ENCODE assay signal across 7 cellular contexts in the genomic region with DNA sequence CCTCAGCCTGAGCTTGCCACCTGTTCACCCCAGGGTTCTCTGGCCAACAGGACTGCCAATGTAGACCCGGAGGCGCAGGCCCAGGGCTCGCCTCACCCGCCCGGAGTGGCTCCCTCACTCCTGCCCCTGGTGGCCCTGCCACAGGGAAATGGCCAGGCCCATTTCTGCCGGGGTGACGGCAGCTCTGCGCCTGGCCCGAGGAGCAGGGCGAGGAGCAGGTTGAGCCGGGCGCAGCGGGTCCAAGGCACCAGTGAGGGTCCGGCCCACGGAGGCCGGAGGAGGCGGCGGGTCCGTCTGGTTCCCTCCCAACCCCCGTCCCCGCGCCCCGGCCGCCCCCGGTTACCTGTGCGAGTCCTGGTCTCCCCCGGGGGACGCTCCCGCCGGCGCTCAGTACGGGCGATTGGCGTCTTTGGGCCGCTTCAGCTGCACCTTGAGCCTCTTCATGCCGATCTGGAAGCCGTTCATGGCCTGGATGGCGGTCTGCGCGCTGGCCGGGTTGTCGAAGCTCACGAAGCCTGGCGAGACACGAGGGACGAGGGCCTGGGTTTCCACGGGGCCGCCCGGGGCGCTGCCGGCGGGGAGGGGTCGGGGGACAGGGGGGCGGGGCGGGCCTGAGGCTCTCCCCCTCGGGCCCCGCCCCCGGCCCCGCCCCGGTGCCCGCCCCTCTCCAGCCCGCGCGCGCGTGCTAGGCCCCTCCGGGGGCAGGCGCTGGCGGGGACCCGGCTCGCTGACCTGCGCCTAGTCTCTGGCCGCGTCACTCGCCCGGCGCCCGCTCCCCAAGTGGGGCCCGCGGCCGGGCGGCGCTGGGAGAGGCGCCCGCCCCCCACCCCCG.
DNase-seq lines count a peak whose midpoint lies in the region; ATAC-seq and TF ChIP-seq lines count a peak whose summit lies in the region.

No MANE protein-coding gene starts in this region.

- TF ChIP-seq POLR2A in suprapubic skin (IDR thresholded peaks at IDR 0.05), result no peak

- H4K5ac ChIP-seq in H9 (ENCODE audit: insufficient read length, low read depth, low read length), result no peak overlapping the region

- no peak overlapping the region for H2BK12ac ChIP-seq in H9 (ENCODE audit: insufficient read length, low read depth, low read length)

- H3K79me1 ChIP-seq in H9 (ENCODE audit: insufficient read depth, low read depth, low read length, poor library complexity, severe bottlenecking), result no peaks in the 10 kb centered on the region

- TF ChIP-seq CTCF in H9 (conservative IDR thresholded peaks at IDR 0.05) (peak; percentile 49; the same call in 2 of the 3 replicates), PC-9 (conservative IDR thresholded peaks at IDR 0.05) (no peak), suprapubic skin (IDR thresholded peaks at IDR 0.05) (no peak)

- ATAC-seq in GM21381 (IDR thresholded peaks at IDR 0.05; ENCODE audit: unreplicated experiment) (no peak), GM18502 (IDR thresholded peaks at IDR 0.05; ENCODE audit: poor library complexity, unreplicated experiment) (no peak)

- no peak overlapping the region for H3T11ph ChIP-seq in H9 (ENCODE audit: low read length)

- H4K91ac ChIP-seq in H9 (ENCODE audit: insufficient read length, low read depth, low read length), result no peak overlapping the region

- no peak overlapping the region for H4K8ac ChIP-seq in H9 (replicated peaks; ENCODE audit: insufficient read length, low read depth, low read length)

- H3K9me3 ChIP-seq in H9 (ENCODE audit: control insufficient read depth, low read depth, low read length), result no peaks in the 10 kb centered on the region
- H3K9me3 ChIP-seq in PC-9 (ENCODE audit: insufficient read depth, low read depth), result no peaks in the 10 kb centered on the region
- H3K9me3 ChIP-seq in iPS DF 6.9 (ENCODE audit: control insufficient read depth, insufficient read depth, low read length), result no peaks in the 10 kb centered on the region
- H3K9me3 ChIP-seq in suprapubic skin, result no peaks in the 10 kb centered on the region

- H3K36me3 ChIP-seq in PC-9 (ENCODE audit: low read depth), result no peaks in the 10 kb centered on the region
- no peaks in the 10 kb centered on the region for H3K36me3 ChIP-seq in iPS DF 6.9 (ENCODE audit: control insufficient read depth, insufficient read depth, low read length)
- no peaks in the 10 kb centered on the region for H3K36me3 ChIP-seq in suprapubic skin

- POLR2A ChIA-PET in PC-9 (lab: Charles Lee; ENCODE audit: unreplicated experiment), result interaction anchor here (0.6 kb wide), 1 partner anchor 425 kb away, joined by 7 read pairs; the partner anchor contains the start of gene TPGS2

- 0 out of 2 replicates have a peak overlapping the region, but pooled peaks have one; percentile 66 for H3K14ac ChIP-seq in H9 (ENCODE audit: insufficient read depth, low read length)

- CTCF ChIA-PET in PC-9 (lab: Charles Lee), result no interaction called here

- H3K27me3 ChIP-seq in H9 (ENCODE audit: insufficient read depth, low read length), result peaks cover 12% of the 10 kb centered on the region
- peaks cover 18% of the 10 kb centered on the region for H3K27me3 ChIP-seq in PC-9 (ENCODE audit: insufficient read depth, low read depth)
- H3K27me3 ChIP-seq in iPS DF 6.9 (ENCODE audit: control insufficient read depth, insufficient read depth, low read length), result peaks cover 7% of the 10 kb centered on the region; the same call in 1 of the 2 replicates
- H3K27me3 ChIP-seq in suprapubic skin, result peaks cover 82% of the 10 kb centered on the region

- no peaks in the 10 kb centered on the region for H3F3A ChIP-seq in PC-9 (ENCODE audit: insufficient read depth, low read depth)

- DNase-seq in H9, result peak; percentile 72
- DNase-seq in PC-9, result peak in 1 of 2 experiments; percentile 52
- DNase-seq in iPS DF 6.9 (ENCODE audit: low read depth, low spot score), result no peak
- DNase-seq in suprapubic skin (ENCODE audit: low spot score in 2 of 2), result no peak
- no peak for DNase-seq in activated T-helper 1 cell treated with anti-CD3 and anti-CD28 coated beads, Interleukin-12 subunit alpha, Interleukin-12 subunit beta, Interleukin-2, Interleukin-4 antibody, amounts not matched to agents 30 ng/mL and 10 ng/mL and 1 ng/mL, durations not matched to agents 14 hours and 24 hours and 36 hours (ENCODE audit: low spot score)

- H2BK15ac ChIP-seq in H9 (ENCODE audit: low read depth, low read length), result no peak overlapping the region

- H3K9me2 ChIP-seq in PC-9 (ENCODE audit: insufficient read depth), result no peaks in the 10 kb centered on the region

- intact Hi-C loops in PC-9 (cut with micrococcal nuclease; ENCODE audit: unreplicated experiment), result no loop called here
- intact Hi-C loops in activated T-helper 1 cell treated with anti-CD3 and anti-CD28 coated beads, Interleukin-12 subunit alpha, Interleukin-12 subunit beta, Interleukin-2, Interleukin-4 antibody, amounts not matched to agents 30 ng/mL and 10 ng/mL and 1 ng/mL, durations not matched to agents 14 hours and 24 hours and 36 hours (cut with micrococcal nuclease), result no loop called here

- no peak overlapping the region for H3K27ac ChIP-seq in H9 (ENCODE audit: insufficient read length, low read depth, low read length)
- no peak overlapping the region for H3K27ac ChIP-seq in PC-9
- no peak overlapping the region for H3K27ac ChIP-seq in iPS DF 6.9 (ENCODE audit: low read length)
- H3K27ac ChIP-seq in suprapubic skin, result no peak overlapping the region

- H2BK5ac ChIP-seq in H9 (ENCODE audit: insufficient read length, low read length), result no peak overlapping the region

- TF ChIP-seq EP300 in suprapubic skin (IDR thresholded peaks at IDR 0.05), result no peak

- H3K4me2 ChIP-seq in H9 (ENCODE audit: insufficient read depth, insufficient read length, low read length) (peak overlapping the region; percentile 63), PC-9 (peak overlapping the region; percentile 44; the same call in 1 of the 2 replicates)

- H2AK5ac ChIP-seq in H9 (ENCODE audit: insufficient read length, low read length), result no peak overlapping the region

- peaks cover 5% of the 10 kb centered on the region; the same call in 1 of the 2 replicates for H3K4me1 ChIP-seq in H9 (ENCODE audit: insufficient read depth, low read length)
- no peaks in the 10 kb centered on the region for H3K4me1 ChIP-seq in PC-9 (replicated peaks; ENCODE audit: insufficient read depth)
- peaks cover 3% of the 10 kb centered on the region for H3K4me1 ChIP-seq in iPS DF 6.9 (ENCODE audit: control insufficient read depth, insufficient read depth, low read length)
- peaks cover 14% of the 10 kb centered on the region for H3K4me1 ChIP-seq in suprapubic skin

- no peak overlapping the region for H3K4ac ChIP-seq in H9 (ENCODE audit: low read depth, low read length)

- H2AFZ ChIP-seq in H9 (ENCODE audit: low read length), result no peak overlapping the region
- no peak overlapping the region for H2AFZ ChIP-seq in PC-9

- no CpG with 5 or more reads among the region's 86 CpGs for WGBS in H9 (ENCODE audit: extremely low coverage, insufficient read length, low lambda C conversion rate)
- WGBS in iPS DF 6.9 (ENCODE audit: insufficient coverage, insufficient read length), result no CpG with 5 or more reads among the region's 86 CpGs
- WGBS in suprapubic skin, result 28% methylated on average over 13 of the region's 86 CpGs

- H3K56ac ChIP-seq in H9 (ENCODE audit: insufficient read length, low read depth, low read length), result no peak overlapping the region

- no peak overlapping the region for H2BK20ac ChIP-seq in H9 (ENCODE audit: low read depth, low read length, poor library complexity, severe bottlenecking)

- H3K9ac ChIP-seq in H9 (ENCODE audit: extremely low read depth, insufficient read length, low read length), result no peak overlapping the region

- H3K27ac Mint-ChIP-seq in H9, result no peak overlapping the region
- no peak overlapping the region for H3K27ac Mint-ChIP-seq in activated T-helper 1 cell treated with anti-CD3 and anti-CD28 coated beads, Interleukin-12 subunit alpha, Interleukin-12 subunit beta, Interleukin-2, Interleukin-4 antibody, amounts not matched to agents 30 ng/mL and 10 ng/mL and 1 ng/mL, durations not matched to agents 14 hours and 24 hours and 36 hours

- H3K4me3 ChIP-seq in PC-9 (0 out of 2 replicates have a peak overlapping the region, but pooled peaks have one; percentile 36), iPS DF 6.9 (ENCODE audit: low read length) (peak overlapping the region; percentile 96), suprapubic skin (peak overlapping the region; percentile 45)

- H3K36me3 Mint-ChIP-seq in H9 (ENCODE audit: insufficient read depth in 1 of 3, low read depth in 3 of 3), result peaks cover 0 to 2% (median 0%) of the 10 kb centered on the region in 3 experiments; a peak in 1 of 7 replicates
- no peaks in the 10 kb centered on the region for H3K36me3 Mint-ChIP-seq in activated T-helper 1 cell treated with anti-CD3 and anti-CD28 coated beads, Interleukin-12 subunit alpha, Interleukin-12 subunit beta, Interleukin-2, Interleukin-4 antibody, amounts not matched to agents 30 ng/mL and 10 ng/mL and 1 ng/mL, durations not matched to agents 14 hours and 24 hours and 36 hours (ENCODE audit: low read depth)

- no TSS peak for BruUV-seq in PC-9 (replicated peaks; lab: Mats Ljungman, UMichigan)

- no peak overlapping the region for H2BK120ac ChIP-seq in H9 (ENCODE audit: low read depth, low read length, poor library complexity, severe bottlenecking)

- H3K23me2 ChIP-seq in H9 (ENCODE audit: insufficient read length, low read depth, low read length, poor library complexity, severe bottlenecking), result peaks cover 7% of the 10 kb centered on the region

- H3K4me3 Mint-ChIP-seq in H9, result peak overlapping the region; percentile 70 to 84
- H3K4me3 Mint-ChIP-seq in activated T-helper 1 cell treated with anti-CD3 and anti-CD28 coated beads, Interleukin-12 subunit alpha, Interleukin-12 subunit beta, Interleukin-2, Interleukin-4 antibody, amounts not matched to agents 30 ng/mL and 10 ng/mL and 1 ng/mL, durations not matched to agents 14 hours and 24 hours and 36 hours, result no peak overlapping the region

- H3K79me2 ChIP-seq in H9 (ENCODE audit: insufficient read depth, low read length) (no peaks in the 10 kb centered on the region), PC-9 (ENCODE audit: low read depth) (no peaks in the 10 kb centered on the region)

- H4K20me1 ChIP-seq in H9 (ENCODE audit: control insufficient read depth, insufficient read depth, insufficient read length) (no peaks in the 10 kb centered on the region), PC-9 (ENCODE audit: insufficient read depth) (no peaks in the 10 kb centered on the region)

- H3K23ac ChIP-seq in H9 (ENCODE audit: insufficient read length, low read depth, low read length), result no peak overlapping the region

- peaks cover 16 to 25% of the 10 kb centered on the region in 2 experiments for H3K4me1 Mint-ChIP-seq in H9
- H3K4me1 Mint-ChIP-seq in activated T-helper 1 cell treated with anti-CD3 and anti-CD28 coated beads, Interleukin-12 subunit alpha, Interleukin-12 subunit beta, Interleukin-2, Interleukin-4 antibody, amounts not matched to agents 30 ng/mL and 10 ng/mL and 1 ng/mL, durations not matched to agents 14 hours and 24 hours and 36 hours (ENCODE audit: low read depth), result no peaks in the 10 kb centered on the region

- H3K27me3 Mint-ChIP-seq in H9 (ENCODE audit: low read depth), result peaks cover 63% of the 10 kb centered on the region
- H3K27me3 Mint-ChIP-seq in activated T-helper 1 cell treated with anti-CD3 and anti-CD28 coated beads, Interleukin-12 subunit alpha, Interleukin-12 subunit beta, Interleukin-2, Interleukin-4 antibody, amounts not matched to agents 30 ng/mL and 10 ng/mL and 1 ng/mL, durations not matched to agents 14 hours and 24 hours and 36 hours (ENCODE audit: insufficient read depth), result peaks cover 28% of the 10 kb centered on the region

- no peak overlapping the region for H3K18ac ChIP-seq in H9 (ENCODE audit: insufficient read length, low read depth, low read length)

- H3K9me3 Mint-ChIP-seq in H9, result 0 out of 5 replicates have a peak, but pooled peaks cover 0 to under 1% of the 10 kb centered on the region in 2 experiments
- H3K9me3 Mint-ChIP-seq in activated T-helper 1 cell treated with anti-CD3 and anti-CD28 coated beads, Interleukin-12 subunit alpha, Interleukin-12 subunit beta, Interleukin-2, Interleukin-4 antibody, amounts not matched to agents 30 ng/mL and 10 ng/mL and 1 ng/mL, durations not matched to agents 14 hours and 24 hours and 36 hours, result no peaks in the 10 kb centered on the region

Comparison
In these comparisons a context has a peak if more than half of its experiments do, and no peak if none do; other contexts are left out.
1. H3K4me3 ChIP-seq: peak in every context shown above with its lines; median percentile 96 in iPS DF 6.9; 45 in suprapubic skin; 36 in PC-9.